In the genomic region with DNA sequence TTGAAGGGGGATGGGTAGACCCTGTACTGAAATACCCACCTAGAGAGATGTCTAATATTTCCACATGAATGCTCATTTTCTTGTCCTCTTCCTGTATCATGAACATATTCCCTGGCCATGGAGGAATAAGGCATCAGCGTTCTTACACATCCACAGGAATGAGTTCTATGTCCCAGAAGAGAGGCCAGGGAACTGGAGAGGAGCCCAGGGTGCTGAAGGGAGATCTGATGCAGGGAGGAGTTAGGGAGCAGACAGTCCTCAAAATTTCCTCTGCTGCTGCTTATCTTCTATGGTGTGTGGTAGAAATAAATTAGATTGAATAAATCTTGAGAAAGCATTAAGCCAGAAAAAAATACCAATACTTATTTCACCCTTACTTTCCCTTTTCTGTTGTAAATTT, we compare ENCODE assay signal across 19 cellular contexts.
DNase-seq lines count a peak whose midpoint lies in the region; ATAC-seq and TF ChIP-seq lines count a peak whose summit lies in the region.
"Had no signal": no experiment of that assay in that cellular context is flagged by ENCODE, and none has a peak within 500 bp of the region (broad histone marks: within the 10 kb centered on the region; RNA-seq: fewer than 3 reads in every experiment).

No MANE protein-coding gene starts in this region.

- H3K4me3 Mint-ChIP-seq in neural progenitor cell = no peak overlapping the region
- H3K4me3 Mint-ChIP-seq: CD14-positive monocyte; CD8-positive, alpha-beta T cell; H9; IgD-negative memory B cell had no signal

- H3K27ac ChIP-seq in GM23248 (no peak overlapping the region), neural progenitor cell (no peak overlapping the region), left lung (no peak overlapping the region)

- H3K27ac Mint-ChIP-seq in neural progenitor cell = no peak overlapping the region
- H3K27ac Mint-ChIP-seq: CD14-positive monocyte; CD8-positive, alpha-beta T cell; H9; IgD-negative memory B cell had no signal

- in situ Hi-C loops in GM23248 (cut with MboI) = no loop called here

- TF ChIP-seq CTCF in neural progenitor cell (IDR thresholded peaks at IDR 0.05) (no peak), left lung (IDR thresholded peaks at IDR 0.05) (no peak)

- H3K9ac ChIP-seq in GM23248 (no peak overlapping the region), neural progenitor cell (no peak overlapping the region)

- H3K9me3 Mint-ChIP-seq in neural progenitor cell = no peaks in the 10 kb centered on the region
- H3K9me3 Mint-ChIP-seq: CD8-positive, alpha-beta T cell; H9; IgD-negative memory B cell had no signal

- no peaks in the 10 kb centered on the region for H3K9me2 ChIP-seq in GM23248 (ENCODE audit: insufficient read depth)

- no peaks in the 10 kb centered on the region for H3K27me3 Mint-ChIP-seq in neural progenitor cell (ENCODE audit: insufficient read depth, low read depth)
- H3K27me3 Mint-ChIP-seq: IgD-negative memory B cell had no signal

- no peaks in the 10 kb centered on the region for H3F3A ChIP-seq in GM23248 (ENCODE audit: insufficient read depth)
- H3F3A ChIP-seq in neural progenitor cell (ENCODE audit: low read depth) = no peaks in the 10 kb centered on the region

- H3K27me3 ChIP-seq in GM23248 (replicated peaks; ENCODE audit: insufficient read depth) (no peaks in the 10 kb centered on the region), neural progenitor cell (no peaks in the 10 kb centered on the region), left lung (no peaks in the 10 kb centered on the region)
- H3K27me3 ChIP-seq: BE2C had no signal

- H3K4me1 ChIP-seq in GM23248 (ENCODE audit: insufficient read depth) = 0 out of 2 replicates have a peak, but pooled peaks cover under 1% of the 10 kb centered on the region
- no peaks in the 10 kb centered on the region for H3K4me1 ChIP-seq in neural progenitor cell
- H3K4me1 ChIP-seq in left lung = peaks cover 3 to 7% of the 10 kb centered on the region in 2 donors
- H3K4me1 ChIP-seq: BE2C had no signal

- no peaks in the 10 kb centered on the region for H3K4me1 Mint-ChIP-seq in neural progenitor cell
- H3K4me1 Mint-ChIP-seq: H9 had no signal

- H3K4me2 ChIP-seq in GM23248 (ENCODE audit: unreplicated experiment) (no peak overlapping the region), neural progenitor cell (no peak overlapping the region)

- H3K4me3 ChIP-seq in GM23248 (no peak overlapping the region), neural progenitor cell (no peak overlapping the region), left lung (no peak overlapping the region)

- no peaks in the 10 kb centered on the region for H4K20me1 ChIP-seq in GM23248 (ENCODE audit: insufficient read depth)
- H4K20me1 ChIP-seq in neural progenitor cell (ENCODE audit: low read depth) = no peaks in the 10 kb centered on the region

- WGBS in GM23248 (ENCODE audit: low coverage in 1 of 2, low lambda C conversion rate in 2 of 2, missing lambda C conversion rate in 2 of 2), 2 experiments = 45 to 50% methylated on average over 1 of the region's 1 CpG

- no peaks in the 10 kb centered on the region for H3K36me3 Mint-ChIP-seq in neural progenitor cell
- H3K36me3 Mint-ChIP-seq: CD14-positive monocyte; CD8-positive, alpha-beta T cell; IgD-negative memory B cell had no signal

- ATAC-seq in left lung (no peak), GM19328 (IDR thresholded peaks at IDR 0.05; ENCODE audit: unreplicated experiment) (no peak)
- ATAC-seq: CD8-positive, alpha-beta T cell had no signal

- H3K79me2 ChIP-seq in GM23248 (ENCODE audit: insufficient read depth) (peaks cover 7% of the 10 kb centered on the region; the same call in 1 of the 2 replicates), neural progenitor cell (ENCODE audit: low read depth) (no peaks in the 10 kb centered on the region)

- DNase-seq in AG08395 (ENCODE audit: low spot score) (peak; percentile 8), GM23248 (peak; percentile 14), fibroblast of peridontal ligament (ENCODE audit: extremely low read depth) (peak; percentile 33), neural progenitor cell (ENCODE audit: low spot score) (no peak), left lung (no peak), C1 segment of cervical spinal cord (lab: John Stamatoyannopoulos, UW) (no peak)
- no peak for DNase-seq in stimulated activated CD4-positive, alpha-beta T cell treated with anti-CD3 and anti-CD28 coated beads, Interleukin-1b, Interleukin-23, amount 100 ng/mL, for 48 hours
- DNase-seq: 8988T; ACHN; BE2C; CD8-positive, alpha-beta T cell; COR-L47; DND-41; GF-D8; GOT3; H9 had no signal

- H2AFZ ChIP-seq in GM23248 (no peak overlapping the region), neural progenitor cell (replicated peaks) (peak overlapping the region; percentile 57)

- intact Hi-C loops in left lung (cut with DNase I) = no loop called here

- H3K9me3 ChIP-seq in GM23248 (ENCODE audit: low read depth) (no peaks in the 10 kb centered on the region), neural progenitor cell (ENCODE audit: low read depth) (no peaks in the 10 kb centered on the region), left lung (no peaks in the 10 kb centered on the region)
- H3K9me3 ChIP-seq: BE2C had no signal

- H3K36me3 ChIP-seq in GM23248 (ENCODE audit: low read depth) (no peaks in the 10 kb centered on the region), neural progenitor cell (no peaks in the 10 kb centered on the region), left lung (no peaks in the 10 kb centered on the region)
- H3K36me3 ChIP-seq: BE2C had no signal

Comparison
In these comparisons a context has a peak if more than half of its experiments do, and no peak if none do; other contexts are left out.
1. DNase-seq: peak in AG08395 (single experiment), GM23248 (single experiment) and fibroblast of peridontal ligament (single experiment); none in neural progenitor cell (single experiment), left lung (0 of 2), stimulated activated CD4-positive, alpha-beta T cell treated with anti-CD3 and anti-CD28 coated beads, Interleukin-1b, Interleukin-23, amount 100 ng/mL, for 48 hours (single experiment) and C1 segment of cervical spinal cord (0 of 14).